Comparison of ENCODE assay signal across 13 cellular contexts in genomic region chr14:65879218-65880009, GRCh38.
A peak's percentile ranks its signal among the peaks of the same experiment; 100 is the strongest.
DNase-seq lines count a peak whose midpoint lies in the region; ATAC-seq, FAIRE-seq and TF ChIP-seq lines count a peak whose summit lies in the region.
"Had no signal": no experiment of that assay in that cellular context is flagged by ENCODE, and none has a peak within 500 bp of the region (broad histone marks: within the 10 kb centered on the region; RNA-seq: fewer than 3 reads in every experiment).

No MANE protein-coding gene starts in this region.

- no peak for TF ChIP-seq CTCF in endothelial cell of umbilical vein (IDR thresholded peaks at IDR 0.05; ENCODE audit: extremely low read depth in 1 of 2, insufficient read depth in 1 of 2, low read depth in 1 of 2, low read length in 2 of 2)

- H3K27ac ChIP-seq in ACC112 (ENCODE audit: low read depth, low read length) (0 out of 2 replicates have a peak overlapping the region, but pooled peaks have one; percentile 23), endothelial cell of umbilical vein (ENCODE audit: insufficient read depth, low read depth, low read length) (no peak overlapping the region)
- H3K27ac ChIP-seq: adrenal gland, SJSA1 had no signal

- POLR2A ChIA-PET in endothelial cell of umbilical vein (lab: Charles Lee) = no interaction called here

- H3K9me3 ChIP-seq in endothelial cell of umbilical vein (replicated peaks; ENCODE audit: control insufficient read depth, insufficient read depth, low read length) = no peaks in the 10 kb centered on the region
- H3K9me3 ChIP-seq: adrenal gland, SJSA1 had no signal

- FAIRE-seq in endothelial cell of umbilical vein (lab: Jason Lieb, UNC) = peak; percentile 18

- no TSS peak for BruUV-seq in endothelial cell of umbilical vein (replicated peaks; lab: Mats Ljungman, UMichigan)

- H2AFZ ChIP-seq in ACC112 (ENCODE audit: low read length, unreplicated experiment) (no peak overlapping the region), endothelial cell of umbilical vein (ENCODE audit: low read depth, low read length) (no peak overlapping the region)

- intact Hi-C loops in endothelial cell of umbilical vein (cut with micrococcal nuclease) = no loop called here
- intact Hi-C loops in Right ventricle myocardium superior (cut with DNase I) = no loop called here

- no peaks in the 10 kb centered on the region for H3K9me1 ChIP-seq in endothelial cell of umbilical vein (replicated peaks; ENCODE audit: control insufficient read depth, extremely low read depth, insufficient read depth, low read length)

- H3K4me3 ChIP-seq in ACC112 (ENCODE audit: low read depth, low read length) (no peak overlapping the region), endothelial cell of umbilical vein (replicated peaks in 1 of 3; ENCODE audit: insufficient read depth in 1 of 3, low read depth in 1 of 3, low read length in 3 of 3) (no peak overlapping the region)
- H3K4me3 ChIP-seq: adrenal gland, SJSA1 had no signal

- no peak overlapping the region for H3K4me2 ChIP-seq in endothelial cell of umbilical vein (ENCODE audit: insufficient read depth, low read length)

- H3K27me3 ChIP-seq in ACC112 (ENCODE audit: insufficient read depth, low read length) = no peaks in the 10 kb centered on the region
- no peaks in the 10 kb centered on the region for H3K27me3 ChIP-seq in endothelial cell of umbilical vein (ENCODE audit: control insufficient read depth in 2 of 2, insufficient read depth in 2 of 2, low read length in 2 of 2)
- H3K27me3 ChIP-seq: adrenal gland, SJSA1 had no signal

- H3K9ac ChIP-seq in endothelial cell of umbilical vein (replicated peaks; ENCODE audit: extremely low read depth, insufficient read depth, low read length) = no peak overlapping the region

- H3K36me3 ChIP-seq in ACC112 (ENCODE audit: insufficient read depth, low read length) (no peaks in the 10 kb centered on the region), endothelial cell of umbilical vein (ENCODE audit: control insufficient read depth in 2 of 2, extremely low read depth in 1 of 2, insufficient read depth in 2 of 2, low read length in 2 of 2) (no peaks in the 10 kb centered on the region)
- H3K36me3 ChIP-seq: adrenal gland, SJSA1 had no signal

- dilution Hi-C loops in endothelial cell of umbilical vein (cut with MboI; ENCODE audit: extremely low pct_ligation_motif_present, low sequenced_read_pairs) = no loop called here

- CTCF ChIA-PET in endothelial cell of umbilical vein (lab: Charles Lee) = interaction anchor here (1.7 kb wide), 1 partner anchor 8 kb away, joined by 3 read pairs; no protein-coding TSS in a partner anchor

- H3K79me2 ChIP-seq in ACC112 (ENCODE audit: control insufficient read depth, insufficient read depth, low read length, unreplicated experiment) (no peaks in the 10 kb centered on the region), endothelial cell of umbilical vein (ENCODE audit: control insufficient read depth, insufficient read depth, low read length) (no peaks in the 10 kb centered on the region)

- H3K4me1 ChIP-seq in ACC112 (ENCODE audit: control insufficient read depth, insufficient read depth, low read length, unreplicated experiment) (peaks cover 6% of the 10 kb centered on the region), endothelial cell of umbilical vein (ENCODE audit: control insufficient read depth, extremely low read depth, insufficient read depth, low read length) (peaks cover 3% of the 10 kb centered on the region)
- H3K4me1 ChIP-seq: adrenal gland, SJSA1 had no signal

- TF ChIP-seq POLR2A in endothelial cell of umbilical vein (IDR thresholded peaks at IDR 0.05; ENCODE audit: low read depth, low read length) = no peak

- no peaks in the 10 kb centered on the region for H4K20me1 ChIP-seq in endothelial cell of umbilical vein (replicated peaks; ENCODE audit: control insufficient read depth, extremely low read depth, insufficient read depth, low read length)

- peak; percentile 54 for ATAC-seq in GM18909 (IDR thresholded peaks at IDR 0.05; ENCODE audit: poor library complexity, unreplicated experiment)
- ATAC-seq in Right ventricle myocardium superior (ENCODE audit: poor library complexity) = no peak
- no peak for ATAC-seq in GM18502 (IDR thresholded peaks at IDR 0.05; ENCODE audit: poor library complexity, unreplicated experiment)
- ATAC-seq: right cardiac atrium had no signal

- DNase-seq in NOMO-1 treated with dmso at 0.1 percent for 144 hours (lab: John Stamatoyannopoulos, UW; ENCODE audit: unreplicated experiment) (peak; percentile 82), endothelial cell of umbilical vein (ENCODE audit: low read depth, low spot score) (peak; percentile 36), Right ventricle myocardium superior (no peak), SK-N-DZ (ENCODE audit: low spot score) (no peak), LoVo (ENCODE audit: low spot score) (no peak)
- DNase-seq: adrenal gland, GOT3, immature natural killer cell, right cardiac atrium had no signal

TF ChIP-seq in endothelial cell of umbilical vein, 7 proteins besides CTCF, POLR2A, EP300 and RAD21:
- TF ChIP-seq MYC (IDR thresholded peaks at IDR 0.05; ENCODE audit: low read depth, low read length) = no peak
- TF ChIP-seq FOS (IDR thresholded peaks at IDR 0.05; ENCODE audit: borderline replicate concordance, insufficient read depth, low read length) = peak; percentile 87
- peak; percentile 54 for TF ChIP-seq JUN (IDR thresholded peaks at IDR 0.05; ENCODE audit: borderline replicate concordance, insufficient read depth, insufficient read length, low read depth)
- TF ChIP-seq EZH2 (IDR thresholded peaks at IDR 0.05; ENCODE audit: borderline replicate concordance, low read depth, low read length, severe bottlenecking) = no peak
- no peak for TF ChIP-seq GATA2 (IDR thresholded peaks at IDR 0.05; ENCODE audit: insufficient read depth, insufficient read length, low read depth, low read length)
- TF ChIP-seq MAX (IDR thresholded peaks at IDR 0.05; ENCODE audit: insufficient read depth, insufficient read length) = no peak
- no peak for TF ChIP-seq POLR2AphosphoS5 (IDR thresholded peaks at IDR 0.05; ENCODE audit: insufficient read depth, low read depth, low read length)

Comparison
In these comparisons a context has a peak if more than half of its experiments do, and no peak if none do; other contexts are left out.
1. DNase-seq: peak in NOMO-1 treated with dmso at 0.1 percent for 144 hours (single experiment) and endothelial cell of umbilical vein (single experiment); none in Right ventricle myocardium superior (single experiment), SK-N-DZ (single experiment) and LoVo (single experiment).